8 cellular contexts compared by ENCODE assay signal in genomic region chr20:33456916-33457642, GRCh38. TPM values are rescaled to one million over a fixed set of nuclear protein-coding genes. Genes with fewer than 3 reads are reported as not detected.
DNase-seq lines count a peak whose midpoint lies in the region; ATAC-seq, FAIRE-seq and TF ChIP-seq lines count a peak whose summit lies in the region.
"Not testable (repeated sequence)": the region's sequence is repeated elsewhere in the genome, so short reads cannot be mapped to it uniquely, and the experiment has no call there.

No MANE protein-coding gene starts in this region.

- H3K4me3 Mint-ChIP-seq in astrocyte (ENCODE audit: unreplicated experiment) = not testable (repeated sequence)

- FAIRE-seq in astrocyte (lab: Jason Lieb, UNC); pancreas (lab: Jason Lieb, UNC): not testable (repeated sequence)

- H3K4me1 ChIP-seq in DOHH2 (ENCODE audit: control insufficient read depth, low read length); astrocyte (ENCODE audit: insufficient read depth, low read length); pancreas; stomach: not testable (repeated sequence)

- not testable (repeated sequence) for H3K4me2 ChIP-seq in DOHH2 (ENCODE audit: low read length); astrocyte (ENCODE audit: low read length)

- H3K9me2 ChIP-seq in DOHH2 (replicated peaks; ENCODE audit: control insufficient read depth, low read length) = not testable (repeated sequence)

- H2AFZ ChIP-seq in astrocyte (ENCODE audit: low read depth, low read length) = not testable (repeated sequence)

- not testable (repeated sequence) for H3K4me1 Mint-ChIP-seq in astrocyte (ENCODE audit: low read depth, unreplicated experiment)

- H3K4me3 ChIP-seq in DOHH2 (ENCODE audit: low read length); HL-60 (replicated peaks; ENCODE audit: insufficient read depth, low read length); WI38 (ENCODE audit: low read depth, low read length); astrocyte (ENCODE audit: insufficient read depth, low read depth, low read length); pancreas; stomach: not testable (repeated sequence)

- ATAC-seq in pancreas = peak; percentile 95 to 100 (median 99)

- not testable (repeated sequence) for H3K27ac ChIP-seq in DOHH2 (ENCODE audit: low read depth, low read length); HL-60 (replicated peaks); astrocyte (ENCODE audit: low read depth, low read length); pancreas; stomach

- not testable (repeated sequence) for H3K27ac Mint-ChIP-seq in astrocyte (ENCODE audit: unreplicated experiment)

- not testable (repeated sequence) for H4K20me1 ChIP-seq in DOHH2 (ENCODE audit: control insufficient read depth, insufficient read depth, low read depth, low read length); astrocyte (ENCODE audit: insufficient read depth, low read length)

- H3F3A ChIP-seq in DOHH2 (ENCODE audit: control insufficient read depth, insufficient read depth) = not testable (repeated sequence)

- not testable (repeated sequence) for TF ChIP-seq EP300 in stomach (IDR thresholded peaks at IDR 0.05)

- not testable (repeated sequence) for H3K36me3 ChIP-seq in DOHH2 (ENCODE audit: control insufficient read depth, low read length); astrocyte (ENCODE audit: insufficient read depth, low read length); pancreas; stomach

- 20 to 23% methylated on average over 5 of the region's 6 CpGs for WGBS in pancreas, 2 donors
- 21 to 24% (median 22%) methylated on average over 5 of the region's 6 CpGs for WGBS in stomach, 5 donors

- not testable (repeated sequence) for H3K9me3 Mint-ChIP-seq in astrocyte (ENCODE audit: unreplicated experiment)

- H3K9ac ChIP-seq in astrocyte (ENCODE audit: low read length) = not testable (repeated sequence)

- H3K27me3 ChIP-seq in DOHH2 (ENCODE audit: control insufficient read depth, low read length); HL-60 (ENCODE audit: insufficient read depth, poor library complexity, severe bottlenecking); astrocyte (ENCODE audit: insufficient read depth, low read length); pancreas; stomach: not testable (repeated sequence)

- not testable (repeated sequence) for H3K36me3 Mint-ChIP-seq in astrocyte (ENCODE audit: low read depth, unreplicated experiment)

- H3K79me2 ChIP-seq in DOHH2 (ENCODE audit: control insufficient read depth, low read length); astrocyte (ENCODE audit: insufficient read depth, low read length): not testable (repeated sequence)

- not testable (repeated sequence) for TF ChIP-seq POLR2A in stomach (IDR thresholded peaks at IDR 0.05)

- intact Hi-C loops in cardiac septum (cut with DNase I) = loop anchor here (1.0 to 10.0 kb wide), 3 partner anchors 195 to 678 kb away; no protein-coding TSS in a partner anchor
- intact Hi-C loops in pancreas (cut with DNase I); stomach (cut with DNase I; ENCODE audit: low total_unique reads): not testable (repeated sequence)

- TF ChIP-seq CTCF in DOHH2 (IDR thresholded peaks at IDR 0.05; ENCODE audit: low read depth, low read length, poor library complexity, severe bottlenecking) (peak; percentile 93), HL-60 (IDR thresholded peaks at IDR 0.05; ENCODE audit: insufficient read depth, low read length) (peak; percentile 91), WI38 (IDR thresholded peaks at IDR 0.05; ENCODE audit: low read depth, low read length) (peak; percentile 89), astrocyte (IDR thresholded peaks at IDR 0.05; ENCODE audit: insufficient read depth, low read depth, low read length) (peak; percentile 87), pancreas (IDR thresholded peaks at IDR 0.05) (peak; percentile 82 to 93 (median 88)), stomach (IDR thresholded peaks at IDR 0.05) (peak in 5 of 7 experiments; percentile 89 to 95 (median 92))

- not testable (repeated sequence) for H3K27me3 Mint-ChIP-seq in astrocyte (ENCODE audit: low read depth, unreplicated experiment)

- not testable (repeated sequence) for H3K9me3 ChIP-seq in DOHH2 (ENCODE audit: control insufficient read depth, insufficient read depth, low read length); astrocyte (ENCODE audit: insufficient read depth, low read depth, low read length); pancreas; stomach

- peak; percentile 56 to 76 for DNase-seq in HL-60 (ENCODE audit: low read depth in 1 of 2, low spot score in 1 of 2)
- peak; percentile 77 to 91 for DNase-seq in NCI-H524 (lab: John Stamatoyannopoulos, UW)
- DNase-seq in astrocyte (ENCODE audit: low read depth) = peak; percentile 19
- peak; percentile 92 for DNase-seq in cardiac septum (ENCODE audit: low spot score)
- DNase-seq in pancreas = peak; percentile 68 to 94 (median 86)
- DNase-seq in stomach = peak; percentile 88

RNA-seq across cellular contexts. Expression of gene SNTA1, which starts 13.5 kb away (rescaled TPM):
- 7.1 and 9.6 TPM in 2 replicates for total RNA-seq in astrocyte
- 167 TPM for total RNA-seq in cardiac septum
- total RNA-seq in pancreas = 1 to 10 TPM; 4.2 to 8.0 (median 6.1) TPM
- polyA plus RNA-seq in pancreas = 10 to 100 TPM in 1 of 2 donors, 1 to 10 TPM in 1; 8.3 to 10.9 TPM
- total RNA-seq in stomach = 10 to 100 TPM in 4 of 5 donors, 1 to 10 TPM in 1; 8.8 to 40.8 (median 27.4) TPM
- 10 to 100 TPM; 16.0 to 23.5 (median 21.7) TPM for polyA plus RNA-seq in stomach

RNA-seq across cellular contexts. Expression of gene CBFA2T2, which starts 32.8 kb away (rescaled TPM):
- 12.2 and 14.6 TPM in 2 replicates for total RNA-seq in astrocyte
- 11.2 TPM for total RNA-seq in cardiac septum
- total RNA-seq in pancreas = 10 to 100 TPM in 1 of 6 donors, 1 to 10 TPM in 5; 4.7 to 11.6 (median 7.2) TPM
- 1 to 10 TPM; 7.1 to 8.9 TPM for polyA plus RNA-seq in pancreas
- total RNA-seq in stomach = 10 to 100 TPM; 11.1 to 29.9 (median 14.8) TPM
- polyA plus RNA-seq in stomach = 1 to 10 TPM; 2.9 to 5.8 (median 4.0) TPM

RNA-seq across cellular contexts. Expression of gene CDK5RAP1, which starts 55.8 kb away (rescaled TPM):
- total RNA-seq in astrocyte = 24.9 and 29.2 TPM in 2 replicates
- 21.3 TPM for total RNA-seq in cardiac septum
- 10 to 100 TPM in 4 of 6 donors, 1 to 10 TPM in 2; 8.1 to 12.6 (median 11.0) TPM for total RNA-seq in pancreas
- polyA plus RNA-seq in pancreas = 10 to 100 TPM; 38.6 to 63.9 TPM
- 10 to 100 TPM; 12.0 to 30.7 (median 14.6) TPM for total RNA-seq in stomach
- 10 to 100 TPM; 21.7 to 38.7 (median 31.0) TPM for polyA plus RNA-seq in stomach

Comparison
In these comparisons a context has a peak if more than half of its experiments do, and no peak if none do; other contexts are left out.
1. DNase-seq: peak in every context shown above with its lines; median percentile 92 in cardiac septum; 88 in stomach; 86 in pancreas; 84 in NCI-H524; 66 in HL-60; 19 in astrocyte.